12 cellular contexts compared by ENCODE assay signal in the genomic region with DNA sequence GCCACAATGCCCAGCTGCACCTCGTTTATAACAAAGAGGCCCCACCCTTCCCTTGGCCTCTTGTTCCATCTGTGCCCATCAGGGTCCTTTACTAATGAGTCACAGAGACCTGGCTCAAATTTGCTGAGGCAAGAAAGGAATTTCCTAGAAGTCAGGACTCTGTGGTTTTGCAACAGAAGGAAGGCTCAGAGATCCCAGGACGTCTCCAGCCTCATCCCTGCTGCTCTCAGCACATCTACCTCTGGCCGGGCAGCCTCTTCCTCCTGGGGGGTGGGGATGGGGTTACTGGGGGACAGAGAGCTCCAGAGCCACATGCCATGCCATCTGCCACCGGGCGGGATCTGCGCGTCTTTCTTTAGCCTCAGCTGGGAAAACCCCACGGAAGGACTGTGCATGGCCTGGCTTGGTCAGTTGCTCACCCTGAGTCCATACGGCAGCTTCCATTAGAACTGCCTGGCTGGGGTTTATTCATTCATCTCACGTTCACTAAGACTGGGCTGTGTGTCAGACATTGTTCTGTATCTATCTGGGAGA. TPM values are rescaled to one million over a fixed set of nuclear protein-coding genes. Genes with fewer than 3 reads are reported as not detected.
A peak's percentile ranks its signal among the peaks of the same experiment; 100 is the strongest.
DNase-seq lines count a peak whose midpoint lies in the region; ATAC-seq, FAIRE-seq and TF ChIP-seq lines count a peak whose summit lies in the region.
"Had no signal": no experiment of that assay in that cellular context is flagged by ENCODE, and none has a peak within 500 bp of the region (broad histone marks: within the 10 kb centered on the region; RNA-seq: fewer than 3 reads in every experiment).

No MANE protein-coding gene starts in this region.

- H3K36me3 Mint-ChIP-seq in osteocyte (ENCODE audit: unreplicated experiment) = no peaks in the 10 kb centered on the region

- ATAC-seq in GM21526 (IDR thresholded peaks at IDR 0.05; ENCODE audit: low FRiP score, unreplicated experiment) (no peak), HG03097 (IDR thresholded peaks at IDR 0.05; ENCODE audit: low FRiP score, unreplicated experiment) (no peak)

- DNase-seq in D721Med (ENCODE audit: insufficient read length, low spot score) (peak; percentile 52), NT2/D1 (ENCODE audit: low read depth, low spot score) (peak; percentile 20), epithelial cell of proximal tubule (ENCODE audit: low read depth) (peak; percentile 35), osteocyte (ENCODE audit: extremely low spot score, unreplicated experiment) (peak; percentile 84), GM10266 (ENCODE audit: extremely low spot score) (no peak)
- DNase-seq in central memory CD4-positive, alpha-beta T cell = no peak
- DNase-seq: activated CD4-positive, alpha-beta T cell treated with anti-CD3 and anti-CD28 coated beads for 1 hour; colonic mucosa; stimulated activated CD4-positive, alpha-beta T cell treated with anti-CD3 and anti-CD28 coated beads, Interleukin-2, amount 100 ng/mL, for 24 hours; uterus had no signal

- H3K4me3 ChIP-seq in NT2/D1 (ENCODE audit: insufficient read length, low read depth) (no peak overlapping the region), epithelial cell of proximal tubule (ENCODE audit: low read depth, low read length) (no peak overlapping the region)
- H3K4me3 ChIP-seq: colonic mucosa, uterus had no signal

- H3K9me3 ChIP-seq in NT2/D1 (ENCODE audit: insufficient read depth, low read length) = peaks cover 3% of the 10 kb centered on the region; the same call in 1 of the 2 replicates
- H3K9me3 ChIP-seq: colonic mucosa, uterus had no signal

- H3K36me3 ChIP-seq in NT2/D1 (ENCODE audit: insufficient read depth, insufficient read length, low read length) = no peaks in the 10 kb centered on the region
- H3K36me3 ChIP-seq: colonic mucosa, uterus had no signal

- peak overlapping the region; percentile 67 for H3K27ac Mint-ChIP-seq in osteocyte (ENCODE audit: unreplicated experiment)

- peaks cover 28% of the 10 kb centered on the region for H3K27me3 Mint-ChIP-seq in osteocyte (ENCODE audit: unreplicated experiment)

- no peaks in the 10 kb centered on the region for H3K9me3 Mint-ChIP-seq in osteocyte (ENCODE audit: unreplicated experiment)

- peak overlapping the region; percentile 27 for H3K9ac ChIP-seq in NT2/D1 (ENCODE audit: insufficient read length, low read depth)

- H3K4me3 Mint-ChIP-seq in osteocyte (ENCODE audit: unreplicated experiment) = no peak overlapping the region

- no peak for FAIRE-seq in D721Med (lab: Jason Lieb, UNC)

- TF ChIP-seq CTCF in D721Med (IDR thresholded peaks at IDR 0.05; ENCODE audit: insufficient read depth, missing control alignments) (no peak), epithelial cell of proximal tubule (conservative IDR thresholded peaks at IDR 0.05; ENCODE audit: low read depth, low read length) (no peak), osteocyte (IDR thresholded peaks at IDR 0.05) (no peak), GM10266 (IDR thresholded peaks at IDR 0.05; ENCODE audit: control insufficient read depth, insufficient read depth, low read depth, missing control alignments) (no peak)

- peaks cover 14% of the 10 kb centered on the region for H3K4me1 ChIP-seq in NT2/D1 (ENCODE audit: insufficient read depth, insufficient read length)
- H3K4me1 ChIP-seq: colonic mucosa, uterus had no signal

- peaks cover 11% of the 10 kb centered on the region for H3K4me1 Mint-ChIP-seq in osteocyte (ENCODE audit: unreplicated experiment)

- no peaks in the 10 kb centered on the region for H3K27me3 ChIP-seq in NT2/D1 (ENCODE audit: insufficient read depth, insufficient read length)
- H3K27me3 ChIP-seq: colonic mucosa, uterus had no signal

RNA-seq across cellular contexts. Expression of a gene that starts 41.9 kb away (rescaled TPM):
- total RNA-seq in epithelial cell of proximal tubule (55.4 and 84.0 TPM in 2 replicates), osteocyte (25.6 and 28.9 TPM in 2 replicates)

RNA-seq across cellular contexts. Expression of a gene that starts 55.8 kb away (rescaled TPM):
- 2.2 and 3.6 TPM in 2 replicates for total RNA-seq in epithelial cell of proximal tubule
- 0.27 and 0.29 TPM in 2 replicates for total RNA-seq in osteocyte

RNA-seq across cellular contexts. Expression of a gene that starts 58.3 kb away (rescaled TPM):
- total RNA-seq in epithelial cell of proximal tubule (0.14 and 0.23 TPM in 2 replicates), osteocyte (0.62 and 0.73 TPM in 2 replicates)

Comparison
In these comparisons a context has a peak if more than half of its experiments do, and no peak if none do; other contexts are left out.
1. DNase-seq: peak in D721Med (single experiment), NT2/D1 (single experiment), epithelial cell of proximal tubule (single experiment) and osteocyte (single experiment); none in GM10266 (single experiment) and central memory CD4-positive, alpha-beta T cell (single experiment).